1 cellular context compared by ENCODE assay signal in the genomic region with DNA sequence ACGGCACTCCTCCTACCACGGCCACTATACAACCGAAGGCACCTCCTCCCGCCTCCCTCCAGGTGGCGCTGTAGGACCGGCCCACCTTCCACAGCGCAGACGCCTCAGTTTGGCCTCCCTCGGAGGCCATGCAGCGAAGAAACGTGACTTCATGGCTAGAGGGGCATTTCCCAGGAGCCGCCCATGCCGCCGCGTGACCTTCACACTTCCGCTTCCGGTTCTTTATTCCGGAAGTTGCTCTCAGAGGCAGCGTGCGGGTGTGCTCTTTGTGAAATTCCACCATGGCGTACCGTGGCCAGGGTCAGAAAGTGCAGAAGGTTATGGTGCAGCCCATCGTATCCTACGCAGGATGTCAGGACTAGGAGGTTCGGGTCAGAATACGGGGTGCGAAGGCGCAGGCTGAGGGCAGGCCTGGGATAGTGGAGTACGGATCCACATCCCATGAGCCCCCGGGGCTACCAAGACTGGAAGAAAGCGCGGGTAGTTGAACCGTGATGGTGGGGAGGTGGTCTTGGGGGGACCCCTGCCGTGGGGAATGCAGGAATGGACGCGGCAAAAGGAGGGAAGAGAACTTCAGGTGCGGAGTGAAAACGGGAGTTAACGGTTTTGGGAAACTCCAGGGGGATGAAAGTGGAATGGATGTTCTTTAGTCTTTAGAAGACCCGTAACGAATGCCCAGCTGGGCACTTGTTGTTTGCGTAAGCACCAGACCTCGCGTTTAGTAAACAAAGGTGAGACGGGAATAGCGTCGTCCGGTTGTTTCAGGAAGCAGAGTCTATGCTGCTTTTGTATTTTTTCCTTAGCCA.
A peak's percentile ranks its signal among the peaks of the same experiment; 100 is the strongest.
TF ChIP-seq lines count a peak whose summit lies in the region.

Gene SNRPE (plus strand): TSS at position 221 of the 806 bp plus-strand sequence. CDS start 61 bp downstream, at position 282.

TF ChIP-seq in HepG2, 621 proteins besides CTCF, POLR2A, EP300 and RAD21 (continued from another document and continues in another):
- TF ChIP-seq, protein P1, sequence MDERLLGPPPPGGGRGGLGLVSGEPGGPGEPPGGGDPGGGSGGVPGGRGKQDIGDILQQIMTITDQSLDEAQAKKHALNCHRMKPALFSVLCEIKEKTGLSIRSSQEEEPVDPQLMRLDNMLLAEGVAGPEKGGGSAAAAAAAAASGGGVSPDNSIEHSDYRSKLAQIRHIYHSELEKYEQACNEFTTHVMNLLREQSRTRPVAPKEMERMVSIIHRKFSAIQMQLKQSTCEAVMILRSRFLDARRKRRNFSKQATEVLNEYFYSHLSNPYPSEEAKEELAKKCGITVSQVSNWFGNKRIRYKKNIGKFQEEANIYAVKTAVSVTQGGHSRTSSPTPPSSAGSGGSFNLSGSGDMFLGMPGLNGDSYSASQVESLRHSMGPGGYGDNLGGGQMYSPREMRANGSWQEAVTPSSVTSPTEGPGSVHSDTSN (CRISPR knock-in tag; IDR thresholded peaks at IDR 0.05), result no peak
- TF ChIP-seq IRX3 (CRISPR knock-in tag; IDR thresholded peaks at IDR 0.05; ENCODE audit: borderline replicate concordance, low read depth), result no peak
- no peak for TF ChIP-seq SP1 (IDR thresholded peaks at IDR 0.05)
- peak; percentile 84 for TF ChIP-seq SP1 (CRISPR knock-in tag; IDR thresholded peaks at IDR 0.05)
- TF ChIP-seq ZNF234 (CRISPR knock-in tag; conservative IDR thresholded peaks at IDR 0.05), result no peak
- TF ChIP-seq CREBL2 (CRISPR knock-in tag; IDR thresholded peaks at IDR 0.05; ENCODE audit: borderline replicate concordance), result 0 out of 2 replicates have a peak, but pooled peaks have one; percentile 57
- no peak for TF ChIP-seq IKZF1 (IDR thresholded peaks at IDR 0.05)
- peak; percentile 41; the same call in 1 of the 2 replicates for TF ChIP-seq FOXA1 (IDR thresholded peaks at IDR 0.05)
- peak; percentile 64 for TF ChIP-seq FOXA1 (CRISPR knock-in tag; IDR thresholded peaks at IDR 0.05)
- TF ChIP-seq FUBP1 (CRISPR knock-in tag; IDR thresholded peaks at IDR 0.05; ENCODE audit: borderline replicate concordance), result no peak
- peak; percentile 82 for TF ChIP-seq ATF7-NPFF (CRISPR knock-in tag; IDR thresholded peaks at IDR 0.05; ENCODE audit: low read depth)
- TF ChIP-seq POGK (CRISPR knock-in tag; conservative IDR thresholded peaks at IDR 0.05), result peak; percentile 98
- TF ChIP-seq ZNF713 (CRISPR knock-in tag; IDR thresholded peaks at IDR 0.05), result 0 out of 2 replicates have a peak, but pooled peaks have one; percentile 53
- TF ChIP-seq FOXO1 (CRISPR knock-in tag; IDR thresholded peaks at IDR 0.05), result peak; percentile 53; the same call in 1 of the 2 replicates
- TF ChIP-seq ZC3H13 (CRISPR knock-in tag; IDR thresholded peaks at IDR 0.05), result peak; percentile 66; the same call in 1 of the 2 replicates
- peak; percentile 90 for TF ChIP-seq ERF (CRISPR knock-in tag; IDR thresholded peaks at IDR 0.05)
- TF ChIP-seq KLF15 (CRISPR knock-in tag; IDR thresholded peaks at IDR 0.05; ENCODE audit: borderline replicate concordance), result peak; percentile 91; the same call in 1 of the 2 replicates
- peak; percentile 64 for TF ChIP-seq MIER2 (CRISPR knock-in tag; IDR thresholded peaks at IDR 0.05)
- TF ChIP-seq, protein P2, sequence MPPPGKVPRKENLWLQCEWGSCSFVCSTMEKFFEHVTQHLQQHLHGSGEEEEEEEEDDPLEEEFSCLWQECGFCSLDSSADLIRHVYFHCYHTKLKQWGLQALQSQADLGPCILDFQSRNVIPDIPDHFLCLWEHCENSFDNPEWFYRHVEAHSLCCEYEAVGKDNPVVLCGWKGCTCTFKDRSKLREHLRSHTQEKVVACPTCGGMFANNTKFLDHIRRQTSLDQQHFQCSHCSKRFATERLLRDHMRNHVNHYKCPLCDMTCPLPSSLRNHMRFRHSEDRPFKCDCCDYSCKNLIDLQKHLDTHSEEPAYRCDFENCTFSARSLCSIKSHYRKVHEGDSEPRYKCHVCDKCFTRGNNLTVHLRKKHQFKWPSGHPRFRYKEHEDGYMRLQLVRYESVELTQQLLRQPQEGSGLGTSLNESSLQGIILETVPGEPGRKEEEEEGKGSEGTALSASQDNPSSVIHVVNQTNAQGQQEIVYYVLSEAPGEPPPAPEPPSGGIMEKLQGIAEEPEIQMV (CRISPR knock-in tag; IDR thresholded peaks at IDR 0.05; ENCODE audit: low read depth), result peak; percentile 84
- TF ChIP-seq NR1H2 (CRISPR knock-in tag; IDR thresholded peaks at IDR 0.05; ENCODE audit: borderline replicate concordance, low read depth), result no peak; the same call in 1 of the 2 replicates
- peak; percentile 39 for TF ChIP-seq AGO2 (optimal IDR thresholded peaks at IDR 0.05; ENCODE audit: low read depth, low read length)
- TF ChIP-seq, protein P3, sequence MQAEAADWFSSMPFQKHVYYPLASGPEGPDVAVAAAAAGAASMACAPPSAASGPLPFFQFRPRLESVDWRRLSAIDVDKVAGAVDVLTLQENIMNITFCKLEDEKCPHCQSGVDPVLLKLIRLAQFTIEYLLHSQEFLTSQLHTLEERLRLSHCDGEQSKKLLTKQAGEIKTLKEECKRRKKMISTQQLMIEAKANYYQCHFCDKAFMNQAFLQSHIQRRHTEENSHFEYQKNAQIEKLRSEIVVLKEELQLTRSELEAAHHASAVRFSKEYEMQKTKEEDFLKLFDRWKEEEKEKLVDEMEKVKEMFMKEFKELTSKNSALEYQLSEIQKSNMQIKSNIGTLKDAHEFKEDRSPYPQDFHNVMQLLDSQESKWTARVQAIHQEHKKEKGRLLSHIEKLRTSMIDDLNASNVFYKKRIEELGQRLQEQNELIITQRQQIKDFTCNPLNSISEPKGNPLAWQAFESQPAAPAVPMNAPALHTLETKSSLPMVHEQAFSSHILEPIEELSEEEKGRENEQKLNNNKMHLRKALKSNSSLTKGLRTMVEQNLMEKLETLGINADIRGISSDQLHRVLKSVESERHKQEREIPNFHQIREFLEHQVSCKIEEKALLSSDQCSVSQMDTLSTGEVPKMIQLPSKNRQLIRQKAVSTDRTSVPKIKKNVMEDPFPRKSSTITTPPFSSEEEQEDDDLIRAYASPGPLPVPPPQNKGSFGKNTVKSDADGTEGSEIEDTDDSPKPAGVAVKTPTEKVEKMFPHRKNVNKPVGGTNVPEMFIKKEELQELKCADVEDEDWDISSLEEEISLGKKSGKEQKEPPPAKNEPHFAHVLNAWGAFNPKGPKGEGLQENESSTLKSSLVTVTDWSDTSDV (CRISPR knock-in tag; IDR thresholded peaks at IDR 0.05), result no peak
- peak; percentile 97 for TF ChIP-seq GABPA (IDR thresholded peaks at IDR 0.05; ENCODE audit: low read depth, low read length)
- peak; percentile 100 for TF ChIP-seq GABPA (CRISPR knock-in tag; IDR thresholded peaks at IDR 0.05; ENCODE audit: low read depth)
- TF ChIP-seq TCF7 (IDR thresholded peaks at IDR 0.05; ENCODE audit: low read depth), result no peak
- peak; percentile 87 for TF ChIP-seq ATF1 (CRISPR knock-in tag; IDR thresholded peaks at IDR 0.05)
- TF ChIP-seq IKZF4 (CRISPR knock-in tag; IDR thresholded peaks at IDR 0.05; ENCODE audit: borderline replicate concordance, low read depth, not compliant biosample characterization), result peak; percentile 43
- no peak for TF ChIP-seq ZBTB1 (CRISPR knock-in tag; IDR thresholded peaks at IDR 0.05; ENCODE audit: borderline replicate concordance)
- no peak for TF ChIP-seq KDM1A (CRISPR knock-in tag; IDR thresholded peaks at IDR 0.05)
- TF ChIP-seq RBM22 (optimal IDR thresholded peaks at IDR 0.05; ENCODE audit: low read length), result no peak
- TF ChIP-seq, protein P4, sequence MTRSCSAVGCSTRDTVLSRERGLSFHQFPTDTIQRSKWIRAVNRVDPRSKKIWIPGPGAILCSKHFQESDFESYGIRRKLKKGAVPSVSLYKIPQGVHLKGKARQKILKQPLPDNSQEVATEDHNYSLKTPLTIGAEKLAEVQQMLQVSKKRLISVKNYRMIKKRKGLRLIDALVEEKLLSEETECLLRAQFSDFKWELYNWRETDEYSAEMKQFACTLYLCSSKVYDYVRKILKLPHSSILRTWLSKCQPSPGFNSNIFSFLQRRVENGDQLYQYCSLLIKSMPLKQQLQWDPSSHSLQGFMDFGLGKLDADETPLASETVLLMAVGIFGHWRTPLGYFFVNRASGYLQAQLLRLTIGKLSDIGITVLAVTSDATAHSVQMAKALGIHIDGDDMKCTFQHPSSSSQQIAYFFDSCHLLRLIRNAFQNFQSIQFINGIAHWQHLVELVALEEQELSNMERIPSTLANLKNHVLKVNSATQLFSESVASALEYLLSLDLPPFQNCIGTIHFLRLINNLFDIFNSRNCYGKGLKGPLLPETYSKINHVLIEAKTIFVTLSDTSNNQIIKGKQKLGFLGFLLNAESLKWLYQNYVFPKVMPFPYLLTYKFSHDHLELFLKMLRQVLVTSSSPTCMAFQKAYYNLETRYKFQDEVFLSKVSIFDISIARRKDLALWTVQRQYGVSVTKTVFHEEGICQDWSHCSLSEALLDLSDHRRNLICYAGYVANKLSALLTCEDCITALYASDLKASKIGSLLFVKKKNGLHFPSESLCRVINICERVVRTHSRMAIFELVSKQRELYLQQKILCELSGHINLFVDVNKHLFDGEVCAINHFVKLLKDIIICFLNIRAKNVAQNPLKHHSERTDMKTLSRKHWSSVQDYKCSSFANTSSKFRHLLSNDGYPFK (CRISPR knock-in tag; IDR thresholded peaks at IDR 0.05; ENCODE audit: borderline replicate concordance), result peak; percentile 97
- peak; percentile 62 for TF ChIP-seq GFI1 (CRISPR knock-in tag; IDR thresholded peaks at IDR 0.05; ENCODE audit: borderline replicate concordance)
- no peak; the same call in 1 of the 2 replicates for TF ChIP-seq HES4 (CRISPR knock-in tag; IDR thresholded peaks at IDR 0.05; ENCODE audit: borderline replicate concordance)
- peak; percentile 95; the same call in 1 of the 2 replicates for TF ChIP-seq ZNF572 (CRISPR knock-in tag; IDR thresholded peaks at IDR 0.05)
- no peak for TF ChIP-seq ZNF180 (CRISPR knock-in tag; IDR thresholded peaks at IDR 0.05; ENCODE audit: borderline replicate concordance, low read depth)
- TF ChIP-seq, protein P5, sequence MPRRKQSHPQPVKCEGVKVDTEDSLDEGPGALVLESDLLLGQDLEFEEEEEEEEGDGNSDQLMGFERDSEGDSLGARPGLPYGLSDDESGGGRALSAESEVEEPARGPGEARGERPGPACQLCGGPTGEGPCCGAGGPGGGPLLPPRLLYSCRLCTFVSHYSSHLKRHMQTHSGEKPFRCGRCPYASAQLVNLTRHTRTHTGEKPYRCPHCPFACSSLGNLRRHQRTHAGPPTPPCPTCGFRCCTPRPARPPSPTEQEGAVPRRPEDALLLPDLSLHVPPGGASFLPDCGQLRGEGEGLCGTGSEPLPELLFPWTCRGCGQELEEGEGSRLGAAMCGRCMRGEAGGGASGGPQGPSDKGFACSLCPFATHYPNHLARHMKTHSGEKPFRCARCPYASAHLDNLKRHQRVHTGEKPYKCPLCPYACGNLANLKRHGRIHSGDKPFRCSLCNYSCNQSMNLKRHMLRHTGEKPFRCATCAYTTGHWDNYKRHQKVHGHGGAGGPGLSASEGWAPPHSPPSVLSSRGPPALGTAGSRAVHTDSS (CRISPR knock-in tag; conservative IDR thresholded peaks at IDR 0.05), result no peak
- TF ChIP-seq ZNF746 (CRISPR knock-in tag; IDR thresholded peaks at IDR 0.05), result peak; percentile 79
- TF ChIP-seq, protein P6, sequence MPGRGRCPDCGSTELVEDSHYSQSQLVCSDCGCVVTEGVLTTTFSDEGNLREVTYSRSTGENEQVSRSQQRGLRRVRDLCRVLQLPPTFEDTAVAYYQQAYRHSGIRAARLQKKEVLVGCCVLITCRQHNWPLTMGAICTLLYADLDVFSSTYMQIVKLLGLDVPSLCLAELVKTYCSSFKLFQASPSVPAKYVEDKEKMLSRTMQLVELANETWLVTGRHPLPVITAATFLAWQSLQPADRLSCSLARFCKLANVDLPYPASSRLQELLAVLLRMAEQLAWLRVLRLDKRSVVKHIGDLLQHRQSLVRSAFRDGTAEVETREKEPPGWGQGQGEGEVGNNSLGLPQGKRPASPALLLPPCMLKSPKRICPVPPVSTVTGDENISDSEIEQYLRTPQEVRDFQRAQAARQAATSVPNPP (CRISPR knock-in tag; IDR thresholded peaks at IDR 0.05), result peak; percentile 95; the same call in 1 of the 2 replicates
- TF ChIP-seq ZNF780A (CRISPR knock-in tag; IDR thresholded peaks at IDR 0.05), result peak; percentile 49; the same call in 1 of the 2 replicates
- TF ChIP-seq, protein P7, sequence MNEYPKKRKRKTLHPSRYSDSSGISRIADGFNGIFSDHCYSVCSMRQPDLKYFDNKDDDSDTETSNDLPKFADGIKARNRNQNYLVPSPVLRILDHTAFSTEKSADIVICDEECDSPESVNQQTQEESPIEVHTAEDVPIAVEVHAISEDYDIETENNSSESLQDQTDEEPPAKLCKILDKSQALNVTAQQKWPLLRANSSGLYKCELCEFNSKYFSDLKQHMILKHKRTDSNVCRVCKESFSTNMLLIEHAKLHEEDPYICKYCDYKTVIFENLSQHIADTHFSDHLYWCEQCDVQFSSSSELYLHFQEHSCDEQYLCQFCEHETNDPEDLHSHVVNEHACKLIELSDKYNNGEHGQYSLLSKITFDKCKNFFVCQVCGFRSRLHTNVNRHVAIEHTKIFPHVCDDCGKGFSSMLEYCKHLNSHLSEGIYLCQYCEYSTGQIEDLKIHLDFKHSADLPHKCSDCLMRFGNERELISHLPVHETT (CRISPR knock-in tag; conservative IDR thresholded peaks at IDR 0.05), result peak; percentile 68
- TF ChIP-seq ZNF460 (CRISPR knock-in tag; IDR thresholded peaks at IDR 0.05; ENCODE audit: borderline replicate concordance), result no peak; the same call in 1 of the 2 replicates
- peak; percentile 5; the same call in 1 of the 2 replicates for TF ChIP-seq CEBPB (IDR thresholded peaks at IDR 0.05; ENCODE audit: borderline replicate concordance, low read depth, low read length)
